9 cellular contexts compared by ENCODE assay signal in the genomic region with DNA sequence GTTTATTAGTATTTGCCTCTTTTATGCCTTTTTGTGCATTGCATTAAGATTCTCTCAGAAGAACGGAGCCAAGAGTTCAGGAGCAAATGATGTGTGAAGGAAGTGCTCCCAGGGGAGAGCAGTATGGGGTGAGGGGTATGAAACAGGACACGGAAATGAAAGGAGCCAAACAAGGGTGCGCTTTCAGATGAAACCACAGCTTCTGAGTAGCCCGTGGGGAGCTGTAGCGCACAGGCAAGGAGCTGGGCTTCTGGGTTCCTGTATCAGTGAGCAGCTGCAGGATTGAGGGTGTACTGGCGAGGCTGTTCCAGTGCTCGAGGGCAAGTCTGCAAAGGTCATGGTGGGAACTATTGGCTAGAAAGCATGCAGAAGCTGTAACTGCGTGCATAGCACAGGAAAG.
A peak's percentile ranks its signal among the peaks of the same experiment; 100 is the strongest.
DNase-seq lines count a peak whose midpoint lies in the region; ATAC-seq lines count a peak whose summit lies in the region.
"Had no signal": no experiment of that assay in that cellular context is flagged by ENCODE, and none has a peak within 500 bp of the region (broad histone marks: within the 10 kb centered on the region; RNA-seq: fewer than 3 reads in every experiment).

No MANE protein-coding gene starts in this region.

- no peak overlapping the region for H3K27ac Mint-ChIP-seq in memory B cell
- H3K27ac Mint-ChIP-seq: activated CD8-positive, alpha-beta memory T cell treated with anti-CD3 and anti-CD28 coated beads, Interleukin-2, amount 10 ng/mL, durations not matched to agents 7 days and 5 days had no signal

- peak; percentile 76 for ATAC-seq in GM18867 (IDR thresholded peaks at IDR 0.05; ENCODE audit: unreplicated experiment)
- ATAC-seq in HG02763 (IDR thresholded peaks at IDR 0.05; ENCODE audit: unreplicated experiment): peak; percentile 67
- ATAC-seq in memory B cell (ENCODE audit: low read depth): peak; percentile 92
- ATAC-seq in HG02870 (IDR thresholded peaks at IDR 0.05; ENCODE audit: unreplicated experiment): no peak
- ATAC-seq: activated CD8-positive, alpha-beta memory T cell treated with anti-CD3 and anti-CD28 coated beads, Interleukin-2, amount 10 ng/mL, durations not matched to agents 7 days and 5 days had no signal

- H3K36me3 Mint-ChIP-seq in memory B cell: peaks cover 12% of the 10 kb centered on the region

- H3K4me1 Mint-ChIP-seq in memory B cell: peaks cover 8% of the 10 kb centered on the region
- H3K4me1 Mint-ChIP-seq: activated CD8-positive, alpha-beta memory T cell treated with anti-CD3 and anti-CD28 coated beads, Interleukin-2, amount 10 ng/mL, durations not matched to agents 7 days and 5 days had no signal

- H3K4me3 Mint-ChIP-seq in memory B cell: peak overlapping the region; percentile 16
- H3K4me3 Mint-ChIP-seq: activated CD8-positive, alpha-beta memory T cell treated with anti-CD3 and anti-CD28 coated beads, Interleukin-2, amount 10 ng/mL, durations not matched to agents 7 days and 5 days had no signal

- H3K9me3 Mint-ChIP-seq in memory B cell: no peaks in the 10 kb centered on the region

- peak; percentile 95 for DNase-seq in NCI-H1436 treated with DMSO at 0.1 percent for 48 hours (lab: John Stamatoyannopoulos, UW)
- peak in 1 of 2 donors; percentile 9 for DNase-seq in memory B cell (ENCODE audit: low spot score in 2 of 2)
- DNase-seq in OCI-M2 (lab: John Stamatoyannopoulos, UW; ENCODE audit: unreplicated experiment): no peak
- no peak for DNase-seq in DMS53 (lab: John Stamatoyannopoulos, UW)
- DNase-seq in inferior parietal cortex (ENCODE audit: extremely low spot score): no peak
- DNase-seq: activated CD8-positive, alpha-beta memory T cell treated with anti-CD3 and anti-CD28 coated beads, Interleukin-2, amount 10 ng/mL, durations not matched to agents 7 days and 5 days had no signal

- H3K27me3 Mint-ChIP-seq in memory B cell: peaks cover 9% of the 10 kb centered on the region
